ENCODE assay signal across 16 cellular contexts in genomic region chr22:44200855-44201550, GRCh38. TPM values are rescaled to one million over a fixed set of nuclear protein-coding genes. Genes with fewer than 3 reads are reported as not detected.
A peak's percentile ranks its signal among the peaks of the same experiment; 100 is the strongest.
DNase-seq lines count a peak whose midpoint lies in the region; ATAC-seq and FAIRE-seq lines count a peak whose summit lies in the region.
"Had no signal": no experiment of that assay in that cellular context is flagged by ENCODE, and none has a peak within 500 bp of the region (broad histone marks: within the 10 kb centered on the region; RNA-seq: fewer than 3 reads in every experiment).

No MANE protein-coding gene starts in this region.

- DNase-seq in Right ventricle myocardium inferior (ENCODE audit: missing footprints): peak; percentile 57
- DNase-seq in right cardiac atrium: no peak
- peak; percentile 6 to 11 for DNase-seq in Kasumi-1 (lab: John Stamatoyannopoulos, UW)
- DNase-seq in urothelium cell line (ENCODE audit: low spot score): no peak
- DNase-seq in D341Med (ENCODE audit: low spot score): no peak
- no peak for DNase-seq in left colon
- DNase-seq: activated CD4-positive, alpha-beta T cell treated with anti-CD3 and anti-CD28 coated beads, Interleukin-2, amount 50 U/mL, for 4 hours; cortex of kidney; NCI-H2029 treated with DMSO at 0.1 percent for 48 hours had no signal

- peak; percentile 35 for FAIRE-seq in urothelium cell line (lab: Jason Lieb, UNC)
- FAIRE-seq: D721Med, islet of Langerhans had no signal

- H3K9me3 ChIP-seq in right cardiac atrium (ENCODE audit: control insufficient read depth, low read length): no peaks in the 10 kb centered on the region
- H3K9me3 ChIP-seq: HAP-1 had no signal

- ATAC-seq in Right ventricle myocardium inferior (no peak), right cardiac atrium (no peak), esophagus mucosa (peak; percentile 15), left colon (no peak)

- no peak overlapping the region for H3K27ac ChIP-seq in right cardiac atrium (ENCODE audit: low read length)
- H3K27ac ChIP-seq: neural progenitor cell had no signal

- H3K4me3 ChIP-seq in right cardiac atrium (ENCODE audit: low read length): no peak overlapping the region
- H3K4me3 ChIP-seq: HAP-1, neural progenitor cell had no signal

- no peaks in the 10 kb centered on the region for H3K4me1 ChIP-seq in right cardiac atrium (ENCODE audit: control insufficient read depth, insufficient read depth, low read length)
- H3K4me1 ChIP-seq: HAP-1 had no signal

- intact Hi-C loops in Right ventricle myocardium inferior (cut with DNase I) (no loop called here), right cardiac atrium (cut with DNase I) (no loop called here), left colon (cut with DNase I, micrococcal nuclease) (no loop called here)

- no peaks in the 10 kb centered on the region for H3K27me3 ChIP-seq in right cardiac atrium (ENCODE audit: control insufficient read depth, insufficient read depth)
- H3K27me3 ChIP-seq: neural progenitor cell had no signal

- 75% methylated on average over 17 of the region's 17 CpGs for WGBS in right cardiac atrium

RNA-seq across cellular contexts. Expression of gene PARVG, which starts 20.3 kb away (rescaled TPM):
- total RNA-seq in Right ventricle myocardium inferior (3.1 TPM), right cardiac atrium (1 to 10 TPM; 3.1 to 6.4 (median 5.5) TPM), esophagus mucosa (2.1 TPM), left colon (1 to 10 TPM; 3.6 to 8.4 TPM)
- polyA plus RNA-seq in right cardiac atrium: 4.3 TPM
- total RNA-seq: HT-29, M059J had no signal

Comparison
In these comparisons a context has a peak if more than half of its experiments do, and no peak if none do; other contexts are left out.
1. DNase-seq: peak in Right ventricle myocardium inferior (single experiment) and Kasumi-1 (2 of 2); none in right cardiac atrium (0 of 3), urothelium cell line (single experiment), D341Med (single experiment) and left colon (0 of 2).